Comparison of ENCODE assay signal across 8 cellular contexts in genomic region chr2:173966274-173967098, GRCh38. TPM values are rescaled to one million over a fixed set of nuclear protein-coding genes. Genes with fewer than 3 reads are reported as not detected.
DNase-seq lines count a peak whose midpoint lies in the region; ATAC-seq, FAIRE-seq and TF ChIP-seq lines count a peak whose summit lies in the region.

No MANE protein-coding gene starts in this region.

- H3K18ac ChIP-seq in mesendoderm (ENCODE audit: low read length), result peak overlapping the region; percentile 9

- H3K4me1 ChIP-seq in K562 (replicated peaks in 1 of 2; ENCODE audit: control insufficient read depth in 2 of 2, insufficient read depth in 2 of 2, low read length in 2 of 2), result peaks cover 10 to 24% of the 10 kb centered on the region in 2 experiments; a peak in 4 of 5 replicates
- H3K4me1 ChIP-seq in mesendoderm (ENCODE audit: control insufficient read depth, low read depth, low read length), result no peaks in the 10 kb centered on the region
- peaks cover 0 to 3% of the 10 kb centered on the region in 2 donors for H3K4me1 ChIP-seq in aorta (ENCODE audit: control insufficient read depth in 1 of 2, insufficient read depth in 2 of 2, low read length in 2 of 2)

- H2BK120ac ChIP-seq in mesendoderm (ENCODE audit: low read depth, low read length), result no peak overlapping the region

- H3K56ac ChIP-seq in mesendoderm (ENCODE audit: low read length), result peak overlapping the region; percentile 95

- H3K9me1 ChIP-seq in K562 (ENCODE audit: control insufficient read depth, insufficient read depth, low read length), result no peaks in the 10 kb centered on the region

- CTCF ChIA-PET in K562 (lab: Yijun Ruan, JAX; ENCODE audit: low intra/inter-chr PET ratio), result no interaction called here

- in situ Hi-C loops in K562 (cut with MboI), result no loop called here

- no peak overlapping the region for H3K23ac ChIP-seq in mesendoderm (ENCODE audit: low read length)

- H3K36me3 ChIP-seq in K562 (ENCODE audit: control insufficient read depth, insufficient read depth, low read length) (peaks cover 6% of the 10 kb centered on the region; the same call in 2 of the 3 replicates), mesendoderm (ENCODE audit: control insufficient read depth, insufficient read depth, low read length) (no peaks in the 10 kb centered on the region), aorta (ENCODE audit: control insufficient read depth in 1 of 2, insufficient read depth in 2 of 2, low read length in 1 of 2) (no peaks in the 10 kb centered on the region)

- 59% methylated on average over 8 of the region's 8 CpGs for WGBS in K562 (ENCODE audit: insufficient coverage, low coverage, missing lambda C conversion rate)
- no CpG with 5 or more reads among the region's 8 CpGs for WGBS in mesendoderm (ENCODE audit: extremely low coverage, insufficient coverage, low lambda C conversion rate)
- WGBS in aorta, 2 donors, result 48 to 51% methylated on average over 8 of the region's 8 CpGs

- H2AFZ ChIP-seq in K562 (ENCODE audit: low read depth, low read length), result peak overlapping the region; percentile 91

- no peak for TF ChIP-seq EP300 in K562 (IDR thresholded peaks at IDR 0.05; ENCODE audit: low read length)

- H3K27ac Mint-ChIP-seq in stimulated activated naive CD8-positive, alpha-beta T cell treated with anti-CD3 and anti-CD28 coated beads, Interleukin-15, Interleukin-2, amounts not matched to agents 100 ng/mL and 50 ng/mL, for 24 hours, result peak overlapping the region; percentile 97

- no peaks in the 10 kb centered on the region for H3K27me3 ChIP-seq in K562 (ENCODE audit: control insufficient read depth in 2 of 2, insufficient read depth in 2 of 2, low read length in 2 of 2)
- H3K27me3 ChIP-seq in mesendoderm (ENCODE audit: insufficient read depth, low read length, poor library complexity), result no peaks in the 10 kb centered on the region
- H3K27me3 ChIP-seq in aorta (ENCODE audit: control insufficient read depth in 1 of 2, insufficient read depth in 2 of 2, low read length in 1 of 2), result no peaks in the 10 kb centered on the region

- H2BK5ac ChIP-seq in mesendoderm (ENCODE audit: low read length), result no peak overlapping the region

- no peak for TF ChIP-seq CTCF in K562 (IDR thresholded peaks at IDR 0.05 in 2 of 3, conservative IDR thresholded peaks at IDR 0.05 in 1 of 3; ENCODE audit: insufficient read depth in 2 of 3, low read depth in 1 of 3, low read length in 3 of 3)

- H3K79me1 ChIP-seq in mesendoderm (ENCODE audit: low read length), result no peaks in the 10 kb centered on the region

- peaks cover 39% of the 10 kb centered on the region for H3K79me2 ChIP-seq in K562 (ENCODE audit: control insufficient read depth, insufficient read depth, low read length)
- H3K79me2 ChIP-seq in mesendoderm (ENCODE audit: control insufficient read depth, insufficient read depth, low read length), result peaks cover 16% of the 10 kb centered on the region

- FAIRE-seq in K562 (lab: Jason Lieb, UNC), result peak; percentile 15

- intact Hi-C loops in K562 (cut with micrococcal nuclease), result loop anchor here (10.0 kb wide), 2 partner anchors 278 to 368 kb away; partner anchors contain the start of genes OLA1 and SP9
- intact Hi-C loops in aorta (cut with DNase I), result loop anchor here (1.0 to 5.0 kb wide), 2 partner anchors 17 to 114 kb away; no protein-coding TSS in a partner anchor

- no peaks in the 10 kb centered on the region for H3K9me3 Mint-ChIP-seq in stimulated activated naive CD8-positive, alpha-beta T cell treated with anti-CD3 and anti-CD28 coated beads, Interleukin-15, Interleukin-2, amounts not matched to agents 100 ng/mL and 50 ng/mL, for 24 hours

- no peak overlapping the region for H4K5ac ChIP-seq in mesendoderm (ENCODE audit: low read length)

- POLR2A ChIA-PET in K562 (lab: Yijun Ruan, JAX), result interaction anchor here (0.6 to 1.8 kb wide), 6 partner anchors 13 to 61 kb away, joined by 3 to 7 read pairs (median 3); no protein-coding TSS in a partner anchor

- TSS peak; percentile 63 for BruUV-seq in K562 (replicated peaks; lab: Mats Ljungman, UMichigan)

- peak overlapping the region; percentile 42 for H2BK15ac ChIP-seq in mesendoderm (replicated peaks; ENCODE audit: low read depth)

- H3K9ac ChIP-seq in K562 (ENCODE audit: insufficient read depth in 1 of 2, low read depth in 2 of 2, low read length in 2 of 2) (peak overlapping the region in 1 of 2 experiments; percentile 94; a peak in 2 of 4 replicates), mesendoderm (ENCODE audit: low read length) (peak overlapping the region; percentile 90)

- H2AK5ac ChIP-seq in mesendoderm (ENCODE audit: low read length), result no peak overlapping the region

- ATAC-seq in stimulated activated naive CD8-positive, alpha-beta T cell treated with anti-CD3 and anti-CD28 coated beads, Interleukin-15, Interleukin-2, amounts not matched to agents 100 U/mL and 50 U/mL, for 24 hours, result no peak
- no peak for ATAC-seq in K562
- ATAC-seq in aorta (ENCODE audit: low FRiP score), result no peak
- ATAC-seq in GM18502 (IDR thresholded peaks at IDR 0.05; ENCODE audit: poor library complexity, unreplicated experiment), result no peak

- peaks cover 19% of the 10 kb centered on the region for H3K36me3 Mint-ChIP-seq in stimulated activated naive CD8-positive, alpha-beta T cell treated with anti-CD3 and anti-CD28 coated beads, Interleukin-15, Interleukin-2, amounts not matched to agents 100 ng/mL and 50 ng/mL, for 24 hours (ENCODE audit: low read depth)

- no peak for DNase-seq in stimulated activated naive CD8-positive, alpha-beta T cell treated with anti-CD3 and anti-CD28 coated beads, Interleukin-15, Interleukin-2, amounts not matched to agents 100 U/mL and 50 U/mL, for 24 hours
- DNase-seq in K562 (ENCODE audit: extremely low read depth in 1 of 4, low spot score in 3 of 4) (no peak), mesendoderm (no peak), aorta (no peak), NCI-H146 treated with DMSO at 0.1 percent for 48 hours (lab: John Stamatoyannopoulos, UW; ENCODE audit: unreplicated experiment) (no peak)
- no peak for DNase-seq in activated CD4-positive, alpha-beta T cell treated with anti-CD3 and anti-CD28 coated beads, Interleukin-2, amount 50 U/mL, for 48 hours

- no peaks in the 10 kb centered on the region for H4K20me1 ChIP-seq in K562 (replicated peaks; ENCODE audit: control insufficient read depth, insufficient read depth, low read length)

- H3K9me3 ChIP-seq in K562 (replicated peaks; ENCODE audit: control insufficient read depth, insufficient read depth, low read depth, low read length) (no peaks in the 10 kb centered on the region), aorta (ENCODE audit: control insufficient read depth, low read length) (no peaks in the 10 kb centered on the region)

- H3K4me2 ChIP-seq in K562 (ENCODE audit: insufficient read depth, low read length) (peak overlapping the region; percentile 91), mesendoderm (ENCODE audit: low read length) (peak overlapping the region; percentile 79)

- no peaks in the 10 kb centered on the region for H3K27me3 Mint-ChIP-seq in stimulated activated naive CD8-positive, alpha-beta T cell treated with anti-CD3 and anti-CD28 coated beads, Interleukin-15, Interleukin-2, amounts not matched to agents 100 ng/mL and 50 ng/mL, for 24 hours

- H4K8ac ChIP-seq in mesendoderm (ENCODE audit: low read depth, low read length), result no peak overlapping the region

- H3K27ac ChIP-seq in K562 (ENCODE audit: extremely low read depth, low read depth, low read length) (peak overlapping the region; percentile 96), mesendoderm (ENCODE audit: low read depth, low read length) (peak overlapping the region; percentile 86), aorta (ENCODE audit: low read depth in 1 of 2, low read length in 2 of 2) (peak overlapping the region; percentile 62 to 69)

- no peak overlapping the region for H3K4ac ChIP-seq in mesendoderm (ENCODE audit: low read depth, low read length)

- TF ChIP-seq RAD21 in K562 (CRISPR knock-in tag; conservative IDR thresholded peaks at IDR 0.05 in 1 of 2, IDR thresholded peaks at IDR 0.05 in 1 of 2), result no peak

- H3K4me3 ChIP-seq in K562 (peak overlapping the region; percentile 97), mesendoderm (ENCODE audit: low read length) (no peak overlapping the region), aorta (ENCODE audit: low read length in 2 of 2) (peak overlapping the region; percentile 12 to 64)

- no peak for TF ChIP-seq POLR2A in K562 (conservative IDR thresholded peaks at IDR 0.05)

- peaks cover 36% of the 10 kb centered on the region for H3K4me1 Mint-ChIP-seq in stimulated activated naive CD8-positive, alpha-beta T cell treated with anti-CD3 and anti-CD28 coated beads, Interleukin-15, Interleukin-2, amounts not matched to agents 100 ng/mL and 50 ng/mL, for 24 hours (ENCODE audit: low read depth)

- peak overlapping the region; percentile 94 for H3K4me3 Mint-ChIP-seq in stimulated activated naive CD8-positive, alpha-beta T cell treated with anti-CD3 and anti-CD28 coated beads, Interleukin-15, Interleukin-2, amounts not matched to agents 100 ng/mL and 50 ng/mL, for 24 hours

TF ChIP-seq in K562, 482 proteins besides CTCF, POLR2A, EP300 and RAD21 (continues in another document):
- no peak for TF ChIP-seq PTBP1 (IDR thresholded peaks at IDR 0.05; ENCODE audit: low read depth, low read length)

RNA-seq across cellular contexts. Expression of gene SP3, which starts 1.3 kb away (rescaled TPM):
- total RNA-seq in K562 (2011; cell fraction: chromatin; rRNA removed; ENCODE audit: low replicate concordance), result 73.5 and 177 TPM in 2 replicates
- total RNA-seq in K562 (2011; cell fraction: nucleolus; rRNA removed), result 36.0 and 43.8 TPM in 2 replicates
- 64.0 and 89.2 TPM in 2 replicates for total RNA-seq in K562 (2011; cell fraction: nucleoplasm; rRNA removed)
- total RNA-seq in K562 (2014; rRNA removed) (75.2 and 83.9 TPM in 2 replicates), K562 (2014; rRNA removed; fragmentation: Illumina TruSeq; extraction: Trizol) (86.6 and 101 TPM in 2 replicates), K562 (2015; rRNA removed; fragmentation: Illumina TruSeq; extraction: Trizol) (102 and 106 TPM in 2 replicates), K562 (2021) (73.5 and 74.9 TPM in 2 replicates), aorta (10 to 100 TPM; 79.1 to 97.6 TPM)
- polyA plus RNA-seq in K562 (2011; rRNA removed) (76.6 and 89.7 TPM in 2 replicates), K562 (2014; fragmentation: Illumina TruSeq; extraction: Trizol) (61.2 and 64.1 TPM in 2 replicates), K562 (2014; fragmentation: Nextera tagmentation; extraction: Ambion mirVana) (10 to 100 TPM; 12.0 to 13.1 TPM), K562 (2014; rRNA removed) (35.7 and 39.3 TPM in 2 replicates), aorta (10 to 100 TPM; 16.2 to 25.4 TPM)
- 30.9 and 42.5 TPM in 2 replicates for polyA plus RNA-seq in K562 (2011; cell fraction: cytosol; rRNA removed)
- polyA plus RNA-seq in K562 (2011; cell fraction: nucleus; rRNA removed), result 55.4 and 76.5 TPM in 2 replicates
- polyA plus RNA-seq in K562 (2012), result 26.4 and 29.5 TPM in 2 replicates
- polyA minus RNA-seq in K562 (2011; rRNA and poly(A)+ RNA removed), result 171 and 198 TPM in 2 replicates
- polyA minus RNA-seq in K562 (2011; cell fraction: cytosol; rRNA and poly(A)+ RNA removed), result 52.7 and 58.2 TPM in 2 replicates
- 76.1 and 128 TPM in 2 replicates for polyA minus RNA-seq in K562 (2011; cell fraction: nucleus; rRNA and poly(A)+ RNA removed)
- 36.5 TPM for polyA plus RNA-seq in mesendoderm (2013, experiment 1 of 2)
- 35.4 TPM for polyA plus RNA-seq in mesendoderm (2013, experiment 2 of 2)
